In genomic region chr12:926641-927040, GRCh38 we compare ENCODE assay signal across 21 cellular contexts.
"Had no signal": no experiment of that assay in that cellular context is flagged by ENCODE, and none has a peak within 500 bp of the region (broad histone marks: within the 10 kb centered on the region; RNA-seq: fewer than 3 reads in every experiment).

No MANE protein-coding gene starts in this region.

- H3K27me3 ChIP-seq: left lung, neural progenitor cell, right atrium auricular region, sigmoid colon, tibial nerve, upper lobe of left lung had no signal

- H3K27ac Mint-ChIP-seq: mesothelial cell of epicardium; natural killer cell treated with Interleukin-12 subunit alpha and Interleukin-12 subunit beta and Interleukin-15 and Interleukin-18, amount 100 ng/mL, for 72 hours; neural progenitor cell; stimulated activated memory B cell treated with anti-CD40 and anti-IgM and Interleukin-4, amounts not matched to agents 10 μg/mL and 1 μg/mL and 100 μg/mL, for 72 hours; stimulated activated naive CD8-positive, alpha-beta T cell treated with anti-CD3 and anti-CD28 coated beads, Interleukin-15, Interleukin-2, amounts not matched to agents 100 ng/mL and 50 ng/mL, for 24 hours had no signal

- H3K27me3 Mint-ChIP-seq: effector memory CD8-positive, alpha-beta T cell; naive B cell; natural killer cell treated with Interleukin-12 subunit alpha and Interleukin-12 subunit beta and Interleukin-15 and Interleukin-18, amount 100 ng/mL, for 72 hours; stimulated activated memory B cell treated with anti-CD40 and anti-IgM and Interleukin-4, amounts not matched to agents 10 μg/mL and 1 μg/mL and 100 μg/mL, for 72 hours; stimulated activated naive CD8-positive, alpha-beta T cell treated with anti-CD3 and anti-CD28 coated beads, Interleukin-15, Interleukin-2, amounts not matched to agents 100 ng/mL and 50 ng/mL, for 24 hours had no signal

- H3K27ac ChIP-seq: left lung, neural progenitor cell, parathyroid adenoma, prostate gland, right atrium auricular region, sigmoid colon, thoracic aorta, tibial nerve, upper lobe of left lung had no signal

- H3K9me3 ChIP-seq: left lung, mucosa of descending colon, prostate gland, right atrium auricular region, sigmoid colon, thoracic aorta, tibial nerve, upper lobe of left lung had no signal

- DNase-seq: cortex of kidney; effector memory CD8-positive, alpha-beta T cell; kidney; left lung; mesenchymal stem cell; mucosa of descending colon; naive B cell; sigmoid colon; stimulated activated CD4-positive, alpha-beta T cell treated with anti-CD3 and anti-CD28 coated beads, Interleukin-2, amount 100 ng/mL, for 24 hours; stimulated activated CD4-positive, alpha-beta T cell treated with anti-CD3 and anti-CD28 coated beads, Interleukin-4, amount 100 ng/mL, for 24 hours; upper lobe of left lung had no signal

- ATAC-seq: effector memory CD8-positive, alpha-beta T cell; left lung; mucosa of descending colon; natural killer cell treated with Interleukin-12 subunit alpha and Interleukin-12 subunit beta and Interleukin-15 and Interleukin-18, amount 100 ng/mL, for 72 hours; stimulated activated memory B cell treated with anti-CD40 and anti-IgM and Interleukin-4, amounts not matched to agents 10 μg/mL and 1 μg/mL and 100 μg/mL, for 72 hours had no signal

- H3K4me3 ChIP-seq: left lung, mucosa of descending colon, neural progenitor cell, prostate gland, right atrium auricular region, sigmoid colon, thoracic aorta, tibial nerve, upper lobe of left lung had no signal

- H3K4me1 Mint-ChIP-seq: mesothelial cell of epicardium; neural progenitor cell; stimulated activated memory B cell treated with anti-CD40 and anti-IgM and Interleukin-4, amounts not matched to agents 10 μg/mL and 1 μg/mL and 100 μg/mL, for 72 hours had no signal

- H3K4me3 Mint-ChIP-seq: effector memory CD8-positive, alpha-beta T cell; mesothelial cell of epicardium; naive B cell; natural killer cell treated with Interleukin-12 subunit alpha and Interleukin-12 subunit beta and Interleukin-15 and Interleukin-18, amount 100 ng/mL, for 72 hours; stimulated activated memory B cell treated with anti-CD40 and anti-IgM and Interleukin-4, amounts not matched to agents 10 μg/mL and 1 μg/mL and 100 μg/mL, for 72 hours; stimulated activated naive CD8-positive, alpha-beta T cell treated with anti-CD3 and anti-CD28 coated beads, Interleukin-15, Interleukin-2, amounts not matched to agents 100 ng/mL and 50 ng/mL, for 24 hours had no signal

- H3K9me3 Mint-ChIP-seq: effector memory CD8-positive, alpha-beta T cell; mesothelial cell of epicardium; naive B cell; natural killer cell treated with Interleukin-12 subunit alpha and Interleukin-12 subunit beta and Interleukin-15 and Interleukin-18, amount 100 ng/mL, for 72 hours; neural progenitor cell; stimulated activated memory B cell treated with anti-CD40 and anti-IgM and Interleukin-4, amounts not matched to agents 10 μg/mL and 1 μg/mL and 100 μg/mL, for 72 hours; stimulated activated naive CD8-positive, alpha-beta T cell treated with anti-CD3 and anti-CD28 coated beads, Interleukin-15, Interleukin-2, amounts not matched to agents 100 ng/mL and 50 ng/mL, for 24 hours had no signal

- H3K4me1 ChIP-seq: left lung, neural progenitor cell, parathyroid adenoma, prostate gland, right atrium auricular region, sigmoid colon, tibial nerve had no signal
